In the genomic region with DNA sequence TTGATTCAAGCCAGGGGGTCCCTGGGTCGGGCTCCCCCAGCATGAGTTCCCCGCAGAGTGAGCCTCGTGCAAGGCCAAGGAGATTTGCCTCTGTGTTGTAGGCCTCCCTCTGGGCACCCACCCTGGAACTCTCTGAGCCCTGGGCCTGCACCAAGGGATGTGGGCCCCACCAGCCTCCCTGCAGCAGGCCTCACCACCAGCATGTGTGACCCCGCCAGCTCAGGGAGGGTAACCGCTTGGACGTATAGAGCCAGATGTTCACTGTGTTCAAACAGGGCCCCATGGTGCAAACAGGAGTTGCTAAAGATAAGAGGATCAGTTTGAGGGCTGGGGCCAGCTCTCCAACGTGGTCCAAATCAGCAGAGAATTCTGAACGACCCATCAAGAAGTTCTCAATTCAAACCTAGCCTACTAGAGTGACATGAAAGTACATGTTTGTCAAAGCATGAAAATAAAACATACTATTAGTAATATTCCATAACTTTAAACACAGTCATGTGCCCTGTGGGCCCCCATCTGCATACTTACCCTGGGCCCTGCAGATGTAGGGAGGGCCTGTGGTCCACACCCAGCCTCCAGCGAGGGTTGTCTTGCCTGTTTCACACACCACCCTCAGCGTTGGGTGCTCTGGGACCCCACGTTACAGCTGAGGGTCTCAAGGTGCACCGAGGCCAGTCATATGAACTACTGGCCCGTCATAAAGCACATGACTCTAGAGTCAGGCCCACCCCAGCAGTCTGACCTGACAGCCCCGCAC, we compare ENCODE assay signal across 24 cellular contexts. TPM values are rescaled to one million over a fixed set of nuclear protein-coding genes. Genes with fewer than 3 reads are reported as not detected.
DNase-seq lines count a peak whose midpoint lies in the region; ATAC-seq and TF ChIP-seq lines count a peak whose summit lies in the region.
"Had no signal": no experiment of that assay in that cellular context is flagged by ENCODE, and none has a peak within 500 bp of the region (broad histone marks: within the 10 kb centered on the region; RNA-seq: fewer than 3 reads in every experiment).

No MANE protein-coding gene starts in this region.

- H3K27ac ChIP-seq in psoas muscle = no peak overlapping the region
- H3K27ac ChIP-seq: BLaER1 treated with 17β-estradiol and CSF1 and Interleukin-3, amounts not matched to agents 10 nM and 100 nM; Peyer's patch had no signal

- peak; percentile 34 for DNase-seq in activated effector memory CD4-positive, alpha-beta T cell treated with anti-CD3 and anti-CD28 coated beads, Interleukin-2, amount 50 U/mL, for 16 hours
- DNase-seq in activated effector memory CD4-positive, alpha-beta T cell treated with Interleukin-2 at 50 U/mL for 16 hours = no peak
- DNase-seq in NCI-H82 (lab: John Stamatoyannopoulos, UW) = peak; percentile 78
- DNase-seq in erythroblast (lab: John Stamatoyannopoulos, UW) = peak; percentile 96 to 100
- no peak for DNase-seq in activated naive CD4-positive, alpha-beta T cell treated with anti-CD3 and anti-CD28 coated beads for 36 hours
- DNase-seq in psoas muscle = no peak
- no peak for DNase-seq in H7
- DNase-seq: 8988T; Caco-2; CD4-positive, alpha-beta memory T cell; GOT3; MG63; NCI-H1048; NCI-H1417 treated with DMSO at 0.1 percent for 48 hours; NCI-H187; NCI-H2107; NCI-H446 treated with DMSO at 0.1 percent for 48 hours; NCI-H526 treated with DMSO at 0.1 percent for 48 hours; Peyer's patch had no signal

- no peaks in the 10 kb centered on the region for H3K36me3 ChIP-seq in psoas muscle (ENCODE audit: insufficient read depth in 1 of 2, low read depth in 1 of 2)
- H3K36me3 ChIP-seq in H7 (replicated peaks; ENCODE audit: control insufficient read depth, insufficient read depth, low read length) = no peaks in the 10 kb centered on the region
- H3K36me3 ChIP-seq: BLaER1 treated with 17β-estradiol and CSF1 and Interleukin-3, amounts not matched to agents 10 nM and 100 nM; MG63; Peyer's patch had no signal

- peak; percentile 6 for ATAC-seq in stimulated activated memory B cell treated with anti-CD40 and anti-IgM and Interleukin-4, amounts not matched to agents 10 μg/mL and 1 μg/mL and 100 μg/mL, for 72 hours
- ATAC-seq in psoas muscle = no peak

- H3K27me3 ChIP-seq in psoas muscle (ENCODE audit: insufficient read depth in 3 of 3, low read length in 2 of 3) (peaks cover 0 to 24% (median 5%) of the 10 kb centered on the region in 3 donors), H7 (ENCODE audit: control insufficient read depth, insufficient read depth, low read length) (peaks cover 5% of the 10 kb centered on the region; the same call in 1 of the 2 replicates)
- H3K27me3 ChIP-seq: BLaER1 treated with 17β-estradiol and CSF1 and Interleukin-3, amounts not matched to agents 10 nM and 100 nM; MG63; Peyer's patch had no signal

- peaks cover 36% of the 10 kb centered on the region for H3K27me3 Mint-ChIP-seq in stimulated activated memory B cell treated with anti-CD40 and anti-IgM and Interleukin-4, amounts not matched to agents 10 μg/mL and 1 μg/mL and 100 μg/mL, for 72 hours
- H3K27me3 Mint-ChIP-seq in activated naive CD4-positive, alpha-beta T cell treated with anti-CD3 and anti-CD28 coated beads for 36 hours (ENCODE audit: low read depth) = peaks cover 23% of the 10 kb centered on the region

- peaks cover 19% of the 10 kb centered on the region for H3K4me1 Mint-ChIP-seq in stimulated activated memory B cell treated with anti-CD40 and anti-IgM and Interleukin-4, amounts not matched to agents 10 μg/mL and 1 μg/mL and 100 μg/mL, for 72 hours
- peaks cover 10% of the 10 kb centered on the region for H3K4me1 Mint-ChIP-seq in activated naive CD4-positive, alpha-beta T cell treated with anti-CD3 and anti-CD28 coated beads for 36 hours (ENCODE audit: low read depth)

- no peak for TF ChIP-seq CTCF in psoas muscle (IDR thresholded peaks at IDR 0.05)

- intact Hi-C loops in activated naive CD4-positive, alpha-beta T cell treated with anti-CD3 and anti-CD28 coated beads for 36 hours (cut with micrococcal nuclease) = no loop called here
- intact Hi-C loops in psoas muscle (cut with DNase I) = no loop called here

- peak; percentile 34 for TF ChIP-seq POLR2A in erythroblast (IDR thresholded peaks at IDR 0.05; ENCODE audit: low read length)

- H3K4me1 ChIP-seq in psoas muscle = no peaks in the 10 kb centered on the region

- H3K9me3 ChIP-seq in psoas muscle = no peaks in the 10 kb centered on the region
- H3K9me3 ChIP-seq: Caco-2, Peyer's patch had no signal

- CTCF ChIA-PET in activated naive CD4-positive, alpha-beta T cell treated with anti-CD3 and anti-CD28 coated beads for 36 hours (lab: Charles Lee) = no interaction called here

- no peak overlapping the region for H3K27ac Mint-ChIP-seq in stimulated activated memory B cell treated with anti-CD40 and anti-IgM and Interleukin-4, amounts not matched to agents 10 μg/mL and 1 μg/mL and 100 μg/mL, for 72 hours
- no peak overlapping the region for H3K27ac Mint-ChIP-seq in activated naive CD4-positive, alpha-beta T cell treated with anti-CD3 and anti-CD28 coated beads for 36 hours
- H3K27ac Mint-ChIP-seq: CD4-positive, alpha-beta memory T cell had no signal

- WGBS in psoas muscle, 3 donors = 84 to 88% (median 86%) methylated on average over 14 of the region's 14 CpGs

- no peaks in the 10 kb centered on the region for H3K36me3 Mint-ChIP-seq in stimulated activated memory B cell treated with anti-CD40 and anti-IgM and Interleukin-4, amounts not matched to agents 10 μg/mL and 1 μg/mL and 100 μg/mL, for 72 hours
- H3K36me3 Mint-ChIP-seq in activated naive CD4-positive, alpha-beta T cell treated with anti-CD3 and anti-CD28 coated beads for 36 hours (ENCODE audit: low read depth) = no peaks in the 10 kb centered on the region
- H3K36me3 Mint-ChIP-seq: CD4-positive, alpha-beta memory T cell had no signal

- H3K4me3 Mint-ChIP-seq in stimulated activated memory B cell treated with anti-CD40 and anti-IgM and Interleukin-4, amounts not matched to agents 10 μg/mL and 1 μg/mL and 100 μg/mL, for 72 hours = no peak overlapping the region
- H3K4me3 Mint-ChIP-seq in activated naive CD4-positive, alpha-beta T cell treated with anti-CD3 and anti-CD28 coated beads for 36 hours = no peak overlapping the region
- H3K4me3 Mint-ChIP-seq: CD4-positive, alpha-beta memory T cell had no signal

- H3K4me3 ChIP-seq in psoas muscle (no peak overlapping the region), H7 (ENCODE audit: insufficient read depth, low read depth, low read length) (no peak overlapping the region)
- H3K4me3 ChIP-seq: BLaER1 treated with 17β-estradiol and CSF1 and Interleukin-3, amounts not matched to agents 10 nM and 100 nM; MG63; Peyer's patch had no signal

- no peaks in the 10 kb centered on the region for H3K9me3 Mint-ChIP-seq in stimulated activated memory B cell treated with anti-CD40 and anti-IgM and Interleukin-4, amounts not matched to agents 10 μg/mL and 1 μg/mL and 100 μg/mL, for 72 hours
- H3K9me3 Mint-ChIP-seq in activated naive CD4-positive, alpha-beta T cell treated with anti-CD3 and anti-CD28 coated beads for 36 hours = no peaks in the 10 kb centered on the region

RNA-seq across cellular contexts. Expression of a gene that starts 5.5 kb away (rescaled TPM):
- 1 to 10 TPM; 2.6 to 2.7 TPM for total RNA-seq in activated naive CD4-positive, alpha-beta T cell treated with anti-CD3 and anti-CD28 coated beads for 36 hours
- total RNA-seq in psoas muscle = 10 to 100 TPM; 12.5 to 25.3 (median 18.5) TPM
- 10 to 100 TPM; 17.4 to 46.7 (median 23.6) TPM for polyA plus RNA-seq in psoas muscle
- 520 and 657 TPM in 2 replicates for total RNA-seq in H7 (2014; rRNA removed; shearing (Covaris generic))

RNA-seq across cellular contexts. Expression of a gene that starts 48.4 kb away (rescaled TPM):
- not detected for total RNA-seq in activated naive CD4-positive, alpha-beta T cell treated with anti-CD3 and anti-CD28 coated beads for 36 hours
- under 1 TPM in 1 of 4 donors, not detected in 3; 0.42 TPM for total RNA-seq in psoas muscle
- 1 to 10 TPM in 2 of 3 donors, under 1 TPM in 1; 0.38 to 2.7 (median 1.0) TPM for polyA plus RNA-seq in psoas muscle
- 0.15 TPM in 1 of 2 replicates, not detected in the other for total RNA-seq in H7 (2014; rRNA removed; shearing (Covaris generic))
- total RNA-seq: Caco-2; CD4-positive, alpha-beta memory T cell; Daoy; LHCN-M2; Peyer's patch; SK-MEL-5 had no signal
- polyA plus RNA-seq: CD4-positive, alpha-beta memory T cell had no signal

Comparison
In these comparisons a context has a peak if more than half of its experiments do, and no peak if none do; other contexts are left out.
1. DNase-seq: peak in activated effector memory CD4-positive, alpha-beta T cell treated with anti-CD3 and anti-CD28 coated beads, Interleukin-2, amount 50 U/mL, for 16 hours (single experiment), NCI-H82 (single experiment) and erythroblast (2 of 2); none in activated effector memory CD4-positive, alpha-beta T cell treated with Interleukin-2 at 50 U/mL for 16 hours (single experiment), activated naive CD4-positive, alpha-beta T cell treated with anti-CD3 and anti-CD28 coated beads for 36 hours (single experiment), psoas muscle (0 of 2) and H7 (single experiment).
2. RNA of a gene that starts 5.5 kb away (total RNA-seq): 520 to 657 TPM in H7; 12.5 to 25.3 TPM in psoas muscle and 2.6 to 2.7 TPM in activated naive CD4-positive, alpha-beta T cell treated with anti-CD3 and anti-CD28 coated beads for 36 hours; every median in the first group is over 10 times any median in the second.